ENCODE assay signal across 1 cellular context in the genomic region with DNA sequence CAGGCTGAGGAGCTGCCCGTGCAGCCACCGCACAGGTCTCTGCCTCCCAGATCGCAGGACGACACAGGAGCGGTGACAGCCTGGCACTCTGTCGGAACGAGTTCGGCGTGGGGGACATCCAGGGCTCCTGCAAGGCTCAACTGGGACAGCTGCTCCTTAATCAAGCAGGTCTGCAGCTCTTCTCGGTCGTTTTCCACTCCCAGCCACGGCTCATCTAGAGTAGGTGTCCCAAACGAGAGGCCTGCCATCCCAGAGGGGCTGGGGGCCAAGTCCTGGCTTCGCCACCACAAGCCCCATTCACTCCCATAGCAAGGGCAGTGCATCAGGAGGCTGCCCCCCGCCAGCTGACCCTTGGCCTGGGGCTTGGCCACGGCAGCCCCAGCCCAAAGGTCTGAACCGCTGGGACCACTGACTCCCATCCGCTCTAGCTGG.
TF ChIP-seq lines count a peak whose summit lies in the region.

No MANE protein-coding gene starts in this region.

TF ChIP-seq in GM12878, 131 proteins besides CTCF, POLR2A, EP300 and RAD21:
- peak; percentile 69 for TF ChIP-seq NR2F1 (conservative IDR thresholded peaks at IDR 0.05)
- TF ChIP-seq, protein P1, sequence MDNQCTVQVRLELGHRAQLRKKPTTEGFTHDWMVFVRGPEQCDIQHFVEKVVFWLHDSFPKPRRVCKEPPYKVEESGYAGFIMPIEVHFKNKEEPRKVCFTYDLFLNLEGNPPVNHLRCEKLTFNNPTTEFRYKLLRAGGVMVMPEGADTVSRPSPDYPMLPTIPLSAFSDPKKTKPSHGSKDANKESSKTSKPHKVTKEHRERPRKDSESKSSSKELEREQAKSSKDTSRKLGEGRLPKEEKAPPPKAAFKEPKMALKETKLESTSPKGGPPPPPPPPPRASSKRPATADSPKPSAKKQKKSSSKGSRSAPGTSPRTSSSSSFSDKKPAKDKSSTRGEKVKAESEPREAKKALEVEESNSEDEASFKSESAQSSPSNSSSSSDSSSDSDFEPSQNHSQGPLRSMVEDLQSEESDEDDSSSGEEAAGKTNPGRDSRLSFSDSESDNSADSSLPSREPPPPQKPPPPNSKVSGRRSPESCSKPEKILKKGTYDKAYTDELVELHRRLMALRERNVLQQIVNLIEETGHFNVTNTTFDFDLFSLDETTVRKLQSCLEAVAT (IDR thresholded peaks at IDR 0.05) = peak; percentile 76
- TF ChIP-seq FOXK2 (IDR thresholded peaks at IDR 0.05) = no peak
- TF ChIP-seq CHD4 (IDR thresholded peaks at IDR 0.05) = no peak
- TF ChIP-seq EGR1 (IDR thresholded peaks at IDR 0.05; ENCODE audit: borderline replicate concordance in 1 of 2, low read depth in 2 of 2, low read length in 2 of 2) = no peak
- no peak for TF ChIP-seq POLR2AphosphoS5 (IDR thresholded peaks at IDR 0.05; ENCODE audit: low read length)
- no peak for TF ChIP-seq PAX8 (IDR thresholded peaks at IDR 0.05)
